ENCODE assay signal across 11 cellular contexts in the genomic region with DNA sequence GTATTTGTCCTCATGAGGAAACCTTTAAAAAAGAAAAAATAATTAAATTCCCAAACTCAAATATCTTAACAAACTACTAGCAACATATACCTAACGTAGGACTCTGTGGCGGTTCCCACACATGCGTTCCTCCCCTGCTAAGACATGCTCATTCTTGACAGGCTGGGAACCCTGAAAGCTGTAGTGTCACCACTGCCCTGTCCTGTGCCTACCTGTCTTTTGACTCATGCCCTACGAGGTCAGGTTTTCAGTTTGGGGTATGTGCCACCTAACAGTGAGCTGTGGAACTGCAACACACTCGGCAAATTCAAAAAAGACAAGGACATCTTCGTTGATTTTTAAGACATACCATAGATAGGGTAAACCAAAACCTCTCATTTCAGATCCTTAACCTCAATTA. TPM values are rescaled to one million over a fixed set of nuclear protein-coding genes. Genes with fewer than 3 reads are reported as not detected.
A peak's percentile ranks its signal among the peaks of the same experiment; 100 is the strongest.
DNase-seq lines count a peak whose midpoint lies in the region; ATAC-seq, FAIRE-seq and TF ChIP-seq lines count a peak whose summit lies in the region.
"Had no signal": no experiment of that assay in that cellular context is flagged by ENCODE, and none has a peak within 500 bp of the region (broad histone marks: within the 10 kb centered on the region; RNA-seq: fewer than 3 reads in every experiment).

No MANE protein-coding gene starts in this region.

- no peaks in the 10 kb centered on the region for H3K79me1 ChIP-seq in H9 (ENCODE audit: insufficient read depth, low read depth, low read length, poor library complexity, severe bottlenecking)

- H3K27me3 Mint-ChIP-seq in H9 (ENCODE audit: low read depth) = no peaks in the 10 kb centered on the region

- no peak overlapping the region for H2BK120ac ChIP-seq in H9 (ENCODE audit: low read depth, low read length, poor library complexity, severe bottlenecking)

- no peak overlapping the region for H3K27ac Mint-ChIP-seq in H9
- H3K27ac Mint-ChIP-seq: T-helper 1 cell treated with Interleukin-12 subunit alpha and Interleukin-12 subunit beta and Interleukin-4 antibody, amounts not matched to agents 30 μg/mL and 1 μg/mL, for 36 hours had no signal

- DNase-seq in GM12865 (ENCODE audit: low read depth) = peak; percentile 11
- DNase-seq in H9 = no peak
- no peak for DNase-seq in HepG2 (ENCODE audit: low spot score)
- no peak for DNase-seq in NCI-H187 (lab: John Stamatoyannopoulos, UW)
- no peak for DNase-seq in GM03348 (ENCODE audit: low spot score)
- no peak for DNase-seq in SIG-M5 treated with dmso at 0.1 percent for 504 hours (lab: John Stamatoyannopoulos, UW; ENCODE audit: unreplicated experiment)
- DNase-seq: IMR-90 had no signal

- H4K20me1 ChIP-seq in H9 (ENCODE audit: control insufficient read depth, insufficient read depth, insufficient read length) (no peaks in the 10 kb centered on the region), HepG2 (ENCODE audit: insufficient read depth, low read length) (no peaks in the 10 kb centered on the region)

- BruUV-seq in HepG2 (replicated peaks; lab: Mats Ljungman, UMichigan) = no TSS peak

- H3K23ac ChIP-seq in H9 (ENCODE audit: insufficient read length, low read depth, low read length) = no peak overlapping the region

- no peaks in the 10 kb centered on the region for H3K79me2 ChIP-seq in H9 (ENCODE audit: insufficient read depth, low read length)
- H3K79me2 ChIP-seq in HepG2 (ENCODE audit: insufficient read depth, low read length) = no peaks in the 10 kb centered on the region

- peaks cover 15 to 61% (median 60%) of the 10 kb centered on the region in 3 experiments for H3K36me3 Mint-ChIP-seq in H9 (ENCODE audit: insufficient read depth in 1 of 3, low read depth in 3 of 3)

- H4K91ac ChIP-seq in H9 (ENCODE audit: insufficient read length, low read depth, low read length) = no peak overlapping the region

- H2BK20ac ChIP-seq in H9 (ENCODE audit: low read depth, low read length, poor library complexity, severe bottlenecking) = no peak overlapping the region

- H3K4me2 ChIP-seq in H9 (ENCODE audit: insufficient read depth, insufficient read length, low read length) (no peak overlapping the region), HepG2 (ENCODE audit: low read depth, low read length) (no peak overlapping the region)

- WGBS in H9 (ENCODE audit: extremely low coverage, insufficient read length, low lambda C conversion rate) = no CpG with 5 or more reads among the region's 6 CpGs
- 84% methylated on average over 6 of the region's 6 CpGs for WGBS in HepG2 (ENCODE audit: low lambda C conversion rate)

- no peaks in the 10 kb centered on the region for H3K36me3 ChIP-seq in HepG2 (replicated peaks in 1 of 2; ENCODE audit: control insufficient read depth in 1 of 2, insufficient read depth in 2 of 2, low read length in 2 of 2)

- peaks cover 56 to 57% of the 10 kb centered on the region in 2 experiments for H3K9me3 Mint-ChIP-seq in H9
- H3K9me3 Mint-ChIP-seq: T-helper 1 cell treated with Interleukin-12 subunit alpha and Interleukin-12 subunit beta and Interleukin-4 antibody, amounts not matched to agents 30 μg/mL and 1 μg/mL, for 36 hours had no signal

- no peaks in the 10 kb centered on the region for H3K4me1 ChIP-seq in H9 (ENCODE audit: insufficient read depth, low read length)
- H3K4me1 ChIP-seq in HepG2 (ENCODE audit: insufficient read depth, low read length) = peaks cover 12% of the 10 kb centered on the region

- no peak overlapping the region for H2AK5ac ChIP-seq in H9 (ENCODE audit: insufficient read length, low read length)

- FAIRE-seq in HepG2 (lab: Jason Lieb, UNC) = peak; percentile 56

- H2BK12ac ChIP-seq in H9 (ENCODE audit: insufficient read length, low read depth, low read length) = no peak overlapping the region

- no peak overlapping the region for H4K5ac ChIP-seq in H9 (ENCODE audit: insufficient read length, low read depth, low read length)

- intact Hi-C loops in HepG2 (cut with micrococcal nuclease; ENCODE audit: unreplicated experiment) = no loop called here

- POLR2A ChIA-PET in HepG2 (lab: Yijun Ruan, JAX) = no interaction called here

- H3K18ac ChIP-seq in H9 (ENCODE audit: insufficient read length, low read depth, low read length) = no peak overlapping the region

- TF ChIP-seq RAD21 in HepG2 (CRISPR knock-in tag; IDR thresholded peaks at IDR 0.05) = no peak

- no peak overlapping the region for H3K56ac ChIP-seq in H9 (ENCODE audit: insufficient read length, low read depth, low read length)

- H3T11ph ChIP-seq in H9 (ENCODE audit: low read length) = no peak overlapping the region

- no peak for TF ChIP-seq POLR2A in HepG2 (IDR thresholded peaks at IDR 0.05; ENCODE audit: insufficient read depth in 1 of 2, low read depth in 2 of 2, low read length in 2 of 2)

- H3K14ac ChIP-seq in H9 (ENCODE audit: insufficient read depth, low read length) = no peak overlapping the region

- no peaks in the 10 kb centered on the region for H3K23me2 ChIP-seq in H9 (ENCODE audit: insufficient read length, low read depth, low read length, poor library complexity, severe bottlenecking)

- no peaks in the 10 kb centered on the region for H3K4me1 Mint-ChIP-seq in H9

- H3K4me3 Mint-ChIP-seq in H9 = no peak overlapping the region
- H3K4me3 Mint-ChIP-seq: T-helper 1 cell treated with Interleukin-12 subunit alpha and Interleukin-12 subunit beta and Interleukin-4 antibody, amounts not matched to agents 30 μg/mL and 1 μg/mL, for 36 hours had no signal

- no peak overlapping the region for H3K9ac ChIP-seq in H9 (ENCODE audit: extremely low read depth, insufficient read length, low read length)
- H3K9ac ChIP-seq in HepG2 (ENCODE audit: insufficient read depth, low read depth, low read length) = no peak overlapping the region

- H3K4me3 ChIP-seq in GM12865 (ENCODE audit: low read depth, low read length) = no peak overlapping the region
- no peak overlapping the region for H3K4me3 ChIP-seq in WI38 (ENCODE audit: low read depth, low read length)
- H3K4me3 ChIP-seq in HepG2 (replicated peaks in 1 of 3; ENCODE audit: insufficient read depth in 1 of 3, low read depth in 2 of 3, low read length in 3 of 3) = no peak overlapping the region
- H3K4me3 ChIP-seq: lung had no signal

- H2AFZ ChIP-seq in H9 (ENCODE audit: low read length) (no peak overlapping the region), HepG2 (ENCODE audit: low read length) (no peak overlapping the region)

- TF ChIP-seq EP300 in HepG2 (IDR thresholded peaks at IDR 0.05; ENCODE audit: low read depth in 2 of 2, low read length in 2 of 2) (no peak), HepG2 (CRISPR knock-in tag; IDR thresholded peaks at IDR 0.05; ENCODE audit: borderline replicate concordance) (no peak)

- no peaks in the 10 kb centered on the region; the same call in 1 of the 2 replicates for H3K27me3 ChIP-seq in H9 (ENCODE audit: insufficient read depth, low read length)
- no peaks in the 10 kb centered on the region for H3K27me3 ChIP-seq in HepG2 (ENCODE audit: control insufficient read depth in 1 of 2, insufficient read depth in 2 of 2, low read length in 2 of 2)

- H3K9me3 ChIP-seq in H9 (ENCODE audit: control insufficient read depth, low read depth, low read length) = peaks cover 48% of the 10 kb centered on the region
- no peaks in the 10 kb centered on the region for H3K9me3 ChIP-seq in HepG2 (ENCODE audit: low read length)

- H3K27ac ChIP-seq in H9 (ENCODE audit: insufficient read length, low read depth, low read length) (no peak overlapping the region), HepG2 (ENCODE audit: extremely low read length, insufficient read depth, low read length) (no peak overlapping the region)

- no peak overlapping the region for H4K8ac ChIP-seq in H9 (replicated peaks; ENCODE audit: insufficient read length, low read depth, low read length)

- no peak overlapping the region for H2BK5ac ChIP-seq in H9 (ENCODE audit: insufficient read length, low read length)

- H3K4ac ChIP-seq in H9 (ENCODE audit: low read depth, low read length) = no peak overlapping the region

- no peak overlapping the region for H2BK15ac ChIP-seq in H9 (ENCODE audit: low read depth, low read length)

- peak; percentile 62 for ATAC-seq in HepG2
- ATAC-seq in HG02870 (IDR thresholded peaks at IDR 0.05; ENCODE audit: unreplicated experiment) = no peak

- TF ChIP-seq CTCF in GM12865 (IDR thresholded peaks at IDR 0.05; ENCODE audit: insufficient read depth, low read depth, low read length, missing control alignments) (peak; percentile 11), H9 (conservative IDR thresholded peaks at IDR 0.05) (peak; percentile 46), WI38 (IDR thresholded peaks at IDR 0.05; ENCODE audit: low read depth, low read length) (peak; percentile 20; the same call in 1 of the 2 replicates), HepG2 (CRISPR knock-in tag; IDR thresholded peaks at IDR 0.05) (no peak)

- CTCF ChIA-PET in HepG2 (lab: Yijun Ruan, JAX; ENCODE audit: low intra/inter-chr PET ratio, low total read pairs) = no interaction called here

- in situ Hi-C loops in HepG2 (cut with HindIII; ENCODE audit: extremely low pct_ligation_motif_present, low pct_unique_long_range_greater_than_20kb) = no loop called here

RNA-seq across cellular contexts. Expression of a gene that starts 17.8 kb away (rescaled TPM):
- 38.5 and 39.2 TPM in 2 replicates for total RNA-seq in H9 (2021)
- total RNA-seq in HepG2 (2016; rRNA removed; fragmentation: Illumina TruSeq; extraction: Trizol) = 2.2 and 3.4 TPM in 2 replicates
- 5.6 and 5.8 TPM in 2 replicates for total RNA-seq in HepG2 (2016; cell fraction: cytosol; rRNA removed; fragmentation: Illumina TruSeq; extraction: Trizol; ENCODE audit: low read depth)
- total RNA-seq in HepG2 (2016; cell fraction: insoluble cytoplasmic fraction; rRNA removed; fragmentation: Illumina TruSeq; extraction: Trizol) = 2.3 and 2.7 TPM in 2 replicates
- 9.5 and 10.0 TPM in 2 replicates for total RNA-seq in HepG2 (2016; cell fraction: membrane; rRNA removed; fragmentation: Illumina TruSeq; extraction: Trizol)
- total RNA-seq in HepG2 (2016; cell fraction: nucleus; rRNA removed; fragmentation: Illumina TruSeq; extraction: Trizol) = 2.6 TPM in 2 replicates
- polyA plus RNA-seq in HepG2 (2011; rRNA removed) = 11.9 and 13.6 TPM in 2 replicates
- polyA plus RNA-seq in HepG2 (2011; cell fraction: cytosol; rRNA removed) = 8.0 and 12.1 TPM in 2 replicates
- polyA plus RNA-seq in HepG2 (2011; cell fraction: nucleus; rRNA removed) = 8.6 and 12.4 TPM in 2 replicates
- 6.3 and 8.7 TPM in 2 replicates for polyA plus RNA-seq in HepG2 (2012)
- polyA plus RNA-seq in HepG2 (2016; cell fraction: cytosol; fragmentation: Illumina TruSeq; extraction: Trizol; ENCODE audit: low read depth) = 9.2 and 10.7 TPM in 2 replicates
- 3.4 and 3.8 TPM in 2 replicates for polyA plus RNA-seq in HepG2 (2016; cell fraction: insoluble cytoplasmic fraction; fragmentation: Illumina TruSeq; extraction: Trizol; ENCODE audit: low read depth)
- 11.7 and 11.9 TPM in 2 replicates for polyA plus RNA-seq in HepG2 (2016; cell fraction: membrane; fragmentation: Illumina TruSeq; extraction: Trizol; ENCODE audit: low read depth)
- 2.3 and 2.6 TPM in 2 replicates for polyA plus RNA-seq in HepG2 (2016; cell fraction: nucleus; fragmentation: Illumina TruSeq; extraction: Trizol; ENCODE audit: insufficient read depth, low read depth)
- 14.2 and 23.0 TPM in 2 replicates for polyA minus RNA-seq in HepG2 (2011; rRNA and poly(A)+ RNA removed; ENCODE audit: low replicate concordance)
- polyA minus RNA-seq in HepG2 (2011; cell fraction: cytosol; rRNA and poly(A)+ RNA removed) = 6.9 and 10.3 TPM in 2 replicates
- polyA minus RNA-seq in HepG2 (2011; cell fraction: nucleus; rRNA and poly(A)+ RNA removed) = 6.2 and 9.2 TPM in 2 replicates

RNA-seq across cellular contexts. Expression of a gene that starts 53.5 kb away (rescaled TPM):
- total RNA-seq in H9 (2021) (7.9 and 8.8 TPM in 2 replicates), HepG2 (2016; rRNA removed; fragmentation: Illumina TruSeq; extraction: Trizol) (8.9 and 9.6 TPM in 2 replicates)
- total RNA-seq in HepG2 (2016; cell fraction: cytosol; rRNA removed; fragmentation: Illumina TruSeq; extraction: Trizol; ENCODE audit: low read depth) = 3.6 and 5.2 TPM in 2 replicates
- total RNA-seq in HepG2 (2016; cell fraction: insoluble cytoplasmic fraction; rRNA removed; fragmentation: Illumina TruSeq; extraction: Trizol) = 8.9 and 10.7 TPM in 2 replicates
- total RNA-seq in HepG2 (2016; cell fraction: membrane; rRNA removed; fragmentation: Illumina TruSeq; extraction: Trizol) = 5.9 and 7.1 TPM in 2 replicates
- total RNA-seq in HepG2 (2016; cell fraction: nucleus; rRNA removed; fragmentation: Illumina TruSeq; extraction: Trizol) = 4.8 and 7.2 TPM in 2 replicates
- 6.5 and 7.8 TPM in 2 replicates for polyA plus RNA-seq in HepG2 (2011; rRNA removed)
- 6.9 and 7.2 TPM in 2 replicates for polyA plus RNA-seq in HepG2 (2011; cell fraction: cytosol; rRNA removed)
- 8.6 and 9.2 TPM in 2 replicates for polyA plus RNA-seq in HepG2 (2011; cell fraction: nucleus; rRNA removed)
- polyA plus RNA-seq in HepG2 (2012) = 7.2 and 9.2 TPM in 2 replicates
- 3.2 and 3.3 TPM in 2 replicates for polyA plus RNA-seq in HepG2 (2016; cell fraction: cytosol; fragmentation: Illumina TruSeq; extraction: Trizol; ENCODE audit: low read depth)
- 10.4 and 11.2 TPM in 2 replicates for polyA plus RNA-seq in HepG2 (2016; cell fraction: insoluble cytoplasmic fraction; fragmentation: Illumina TruSeq; extraction: Trizol; ENCODE audit: low read depth)
- 4.5 and 5.7 TPM in 2 replicates for polyA plus RNA-seq in HepG2 (2016; cell fraction: membrane; fragmentation: Illumina TruSeq; extraction: Trizol; ENCODE audit: low read depth)
- 9.0 and 9.1 TPM in 2 replicates for polyA plus RNA-seq in HepG2 (2016; cell fraction: nucleus; fragmentation: Illumina TruSeq; extraction: Trizol; ENCODE audit: insufficient read depth, low read depth)
- polyA minus RNA-seq in HepG2 (2011; rRNA and poly(A)+ RNA removed; ENCODE audit: low replicate concordance) = 8.5 and 13.4 TPM in 2 replicates
- 3.7 and 4.0 TPM in 2 replicates for polyA minus RNA-seq in HepG2 (2011; cell fraction: cytosol; rRNA and poly(A)+ RNA removed)
- 6.4 and 8.7 TPM in 2 replicates for polyA minus RNA-seq in HepG2 (2011; cell fraction: nucleus; rRNA and poly(A)+ RNA removed)
